ENCODE assay signal across 29 cellular contexts in the genomic region with DNA sequence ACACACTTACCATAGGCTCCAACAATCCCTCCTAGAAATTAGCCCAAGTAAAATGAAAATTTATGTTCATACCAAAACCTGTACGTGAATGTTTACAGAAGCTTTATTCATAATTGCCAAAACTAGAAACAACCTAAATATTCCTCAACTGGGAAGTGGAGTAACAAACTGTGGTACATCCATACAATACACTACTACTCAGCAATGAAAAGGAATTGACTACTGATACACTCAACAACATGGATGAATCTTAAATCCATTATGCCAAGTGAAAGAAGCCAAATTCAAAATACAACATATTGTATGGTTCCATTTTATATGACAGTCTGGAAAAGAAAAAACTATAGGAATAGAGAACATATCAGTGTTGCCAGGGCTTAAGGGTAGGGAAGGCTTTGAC. TPM values are rescaled to one million over a fixed set of nuclear protein-coding genes. Genes with fewer than 3 reads are reported as not detected.
"Had no signal": no experiment of that assay in that cellular context is flagged by ENCODE, and none has a peak within 500 bp of the region (broad histone marks: within the 10 kb centered on the region; RNA-seq: fewer than 3 reads in every experiment).

No MANE protein-coding gene starts in this region.

- H3K9me3 ChIP-seq: gastrocnemius medialis had no signal

- H3K27me3 ChIP-seq: brain microvascular endothelial cell, dorsolateral prefrontal cortex, gastrocnemius medialis had no signal

- H3K36me3 ChIP-seq: brain microvascular endothelial cell, gastrocnemius medialis had no signal

- H3K27ac ChIP-seq: brain microvascular endothelial cell had no signal

- H3K4me1 ChIP-seq: gastrocnemius medialis had no signal

- ATAC-seq: activated naive CD4-positive, alpha-beta T cell treated with anti-CD3 and anti-CD28 coated beads, Interleukin-2, amount 50 U/mL, for 72 hours; activated T-cell treated with anti-CD3 and anti-CD28 coated beads, Interleukin-2, amount 50 U/mL, for 72 hours; esophagus mucosa; gastrocnemius medialis; WTC11 had no signal

- H3K9me3 Mint-ChIP-seq: activated CD4-positive, alpha-beta memory T cell treated with anti-CD3 and anti-CD28 coated beads, Interleukin-2, amount 10 ng/mL, durations not matched to agents 7 days and 5 days; activated CD4-positive, alpha-beta T cell treated with anti-CD3 and anti-CD28 coated beads, Interleukin-2, amount 10 ng/mL, durations not matched to agents 7 days and 5 days; activated naive CD4-positive, alpha-beta T cell treated with anti-CD3 and anti-CD28 coated beads, Interleukin-2, amount 10 ng/mL, durations not matched to agents 7 days and 5 days; activated naive CD4-positive, alpha-beta T cell treated with anti-CD3 and anti-CD28 coated beads, Interleukin-2, amount 50 U/mL, for 72 hours; activated naive CD8-positive, alpha-beta T cell treated with anti-CD3 and anti-CD28 coated beads, Interleukin-2, amount 10 ng/mL, durations not matched to agents 7 days and 5 days; activated T-cell treated with anti-CD3 and anti-CD28 coated beads, Interleukin-2, amount 50 U/mL, for 24 hours; activated T-cell treated with anti-CD3 and anti-CD28 coated beads, Interleukin-2, amount 50 U/mL, for 72 hours; central memory CD8-positive, alpha-beta T cell; dendritic cell treated with granulocyte-macrophage colony-stimulating factor and Interleukin-4, amounts not matched to agents 40 ng/mL and 50 ng/mL, for 4 days had no signal

- H3K27me3 Mint-ChIP-seq: activated CD4-positive, alpha-beta memory T cell treated with anti-CD3 and anti-CD28 coated beads, Interleukin-2, amount 10 ng/mL, durations not matched to agents 7 days and 5 days; activated CD4-positive, alpha-beta T cell treated with anti-CD3 and anti-CD28 coated beads, Interleukin-2, amount 10 ng/mL, durations not matched to agents 7 days and 5 days; activated naive CD4-positive, alpha-beta T cell treated with anti-CD3 and anti-CD28 coated beads, Interleukin-2, amount 10 ng/mL, durations not matched to agents 7 days and 5 days; activated naive CD8-positive, alpha-beta T cell treated with anti-CD3 and anti-CD28 coated beads, Interleukin-2, amount 10 ng/mL, durations not matched to agents 7 days and 5 days; activated T-cell treated with anti-CD3 and anti-CD28 coated beads, Interleukin-2, amount 50 U/mL, for 24 hours; central memory CD8-positive, alpha-beta T cell; dendritic cell treated with granulocyte-macrophage colony-stimulating factor and Interleukin-4, amounts not matched to agents 40 ng/mL and 50 ng/mL, for 4 days had no signal

- H3K4me3 ChIP-seq: coronary artery, dorsolateral prefrontal cortex, gastrocnemius medialis had no signal

- H3K4me3 Mint-ChIP-seq: activated CD4-positive, alpha-beta memory T cell treated with anti-CD3 and anti-CD28 coated beads, Interleukin-2, amount 10 ng/mL, durations not matched to agents 7 days and 5 days; activated CD4-positive, alpha-beta T cell treated with anti-CD3 and anti-CD28 coated beads, Interleukin-2, amount 10 ng/mL, durations not matched to agents 7 days and 5 days; activated naive CD4-positive, alpha-beta T cell treated with anti-CD3 and anti-CD28 coated beads, Interleukin-2, amount 10 ng/mL, durations not matched to agents 7 days and 5 days; activated naive CD8-positive, alpha-beta T cell treated with anti-CD3 and anti-CD28 coated beads, Interleukin-2, amount 10 ng/mL, durations not matched to agents 7 days and 5 days; activated T-cell treated with anti-CD3 and anti-CD28 coated beads, Interleukin-2, amount 50 U/mL, for 24 hours; activated T-cell treated with anti-CD3 and anti-CD28 coated beads, Interleukin-2, amount 50 U/mL, for 72 hours; central memory CD8-positive, alpha-beta T cell; dendritic cell treated with granulocyte-macrophage colony-stimulating factor and Interleukin-4, amounts not matched to agents 40 ng/mL and 50 ng/mL, for 4 days; endodermal cell; WTC11 had no signal

- H3K27ac Mint-ChIP-seq: activated CD4-positive, alpha-beta memory T cell treated with anti-CD3 and anti-CD28 coated beads, Interleukin-2, amount 10 ng/mL, durations not matched to agents 7 days and 5 days; activated CD4-positive, alpha-beta T cell treated with anti-CD3 and anti-CD28 coated beads, Interleukin-2, amount 10 ng/mL, durations not matched to agents 7 days and 5 days; activated naive CD4-positive, alpha-beta T cell treated with anti-CD3 and anti-CD28 coated beads, Interleukin-2, amount 10 ng/mL, durations not matched to agents 7 days and 5 days; activated naive CD4-positive, alpha-beta T cell treated with anti-CD3 and anti-CD28 coated beads, Interleukin-2, amount 50 U/mL, for 72 hours; activated naive CD8-positive, alpha-beta T cell treated with anti-CD3 and anti-CD28 coated beads, Interleukin-2, amount 10 ng/mL, durations not matched to agents 7 days and 5 days; activated T-cell treated with anti-CD3 and anti-CD28 coated beads, Interleukin-2, amount 50 U/mL, for 24 hours; activated T-cell treated with anti-CD3 and anti-CD28 coated beads, Interleukin-2, amount 50 U/mL, for 72 hours; dendritic cell treated with granulocyte-macrophage colony-stimulating factor and Interleukin-4, amounts not matched to agents 40 ng/mL and 50 ng/mL, for 4 days; endodermal cell; WTC11 had no signal

- FAIRE-seq: astrocyte, bronchial epithelial cell had no signal

- DNase-seq: activated CD4-positive, alpha-beta memory T cell treated with anti-CD3 and anti-CD28 coated beads, Interleukin-2, amount 10 ng/mL, durations not matched to agents 7 days and 5 days; activated CD4-positive, alpha-beta T cell treated with anti-CD3 and anti-CD28 coated beads for 1 hour; activated CD4-positive, alpha-beta T cell treated with anti-CD3 and anti-CD28 coated beads for 4 hours; activated CD4-positive, alpha-beta T cell treated with anti-CD3 and anti-CD28 coated beads, Interleukin-2, amount 10 ng/mL, durations not matched to agents 7 days and 5 days; activated CD4-positive, alpha-beta T cell treated with anti-CD3 and anti-CD28 coated beads, Interleukin-2, amount 50 U/mL, for 4 hours; activated CD8-positive, alpha-beta memory T cell treated with anti-CD3 and anti-CD28 coated beads, Interleukin-2, amount 50 U/mL, for 48 hours; activated gamma-delta T cell; activated naive CD4-positive, alpha-beta T cell; activated naive CD4-positive, alpha-beta T cell treated with anti-CD3 and anti-CD28 coated beads, Interleukin-2, amount 10 ng/mL, durations not matched to agents 7 days and 5 days; activated naive CD8-positive, alpha-beta T cell treated with anti-CD3 and anti-CD28 coated beads, Interleukin-2, amount 10 ng/mL, durations not matched to agents 7 days and 5 days; activated T-cell treated with anti-CD3 and anti-CD28 coated beads for 4 hours; activated T-cell treated with anti-CD3 and anti-CD28 coated beads, Interleukin-2, amount 50 U/mL, for 24 hours; activated T-cell treated with anti-CD3 and anti-CD28 coated beads, Interleukin-2, amount 50 U/mL, for 72 hours; brain microvascular endothelial cell; dorsolateral prefrontal cortex; effector memory CD4-positive, alpha-beta T cell; endodermal cell; foreskin fibroblast; gastrocnemius medialis; glutamatergic neuron; T-helper 2 cell had no signal

- H3K36me3 Mint-ChIP-seq: activated naive CD4-positive, alpha-beta T cell treated with anti-CD3 and anti-CD28 coated beads, Interleukin-2, amount 50 U/mL, for 72 hours; activated naive CD8-positive, alpha-beta T cell treated with anti-CD3 and anti-CD28 coated beads, Interleukin-2, amount 10 ng/mL, durations not matched to agents 7 days and 5 days had no signal

- H3K4me1 Mint-ChIP-seq: activated CD4-positive, alpha-beta memory T cell treated with anti-CD3 and anti-CD28 coated beads, Interleukin-2, amount 10 ng/mL, durations not matched to agents 7 days and 5 days; activated CD4-positive, alpha-beta T cell treated with anti-CD3 and anti-CD28 coated beads, Interleukin-2, amount 10 ng/mL, durations not matched to agents 7 days and 5 days; activated naive CD4-positive, alpha-beta T cell treated with anti-CD3 and anti-CD28 coated beads, Interleukin-2, amount 10 ng/mL, durations not matched to agents 7 days and 5 days; activated naive CD8-positive, alpha-beta T cell treated with anti-CD3 and anti-CD28 coated beads, Interleukin-2, amount 10 ng/mL, durations not matched to agents 7 days and 5 days; central memory CD8-positive, alpha-beta T cell; endodermal cell; WTC11 had no signal

RNA-seq across cellular contexts. Expression of a gene that starts 19.7 kb away (rescaled TPM):
- total RNA-seq: activated CD4-positive, alpha-beta memory T cell treated with anti-CD3 and anti-CD28 coated beads, Interleukin-2, amount 10 ng/mL, durations not matched to agents 7 days and 5 days; activated CD4-positive, alpha-beta T cell treated with anti-CD3 and anti-CD28 coated beads, Interleukin-2, amount 10 ng/mL, durations not matched to agents 7 days and 5 days; activated naive CD4-positive, alpha-beta T cell treated with anti-CD3 and anti-CD28 coated beads, Interleukin-2, amount 50 U/mL, for 72 hours; activated T-cell treated with anti-CD3 and anti-CD28 coated beads, Interleukin-2, amount 50 U/mL, for 72 hours; bronchial epithelial cell had no signal
